8 cellular contexts compared by ENCODE assay signal in the genomic region with DNA sequence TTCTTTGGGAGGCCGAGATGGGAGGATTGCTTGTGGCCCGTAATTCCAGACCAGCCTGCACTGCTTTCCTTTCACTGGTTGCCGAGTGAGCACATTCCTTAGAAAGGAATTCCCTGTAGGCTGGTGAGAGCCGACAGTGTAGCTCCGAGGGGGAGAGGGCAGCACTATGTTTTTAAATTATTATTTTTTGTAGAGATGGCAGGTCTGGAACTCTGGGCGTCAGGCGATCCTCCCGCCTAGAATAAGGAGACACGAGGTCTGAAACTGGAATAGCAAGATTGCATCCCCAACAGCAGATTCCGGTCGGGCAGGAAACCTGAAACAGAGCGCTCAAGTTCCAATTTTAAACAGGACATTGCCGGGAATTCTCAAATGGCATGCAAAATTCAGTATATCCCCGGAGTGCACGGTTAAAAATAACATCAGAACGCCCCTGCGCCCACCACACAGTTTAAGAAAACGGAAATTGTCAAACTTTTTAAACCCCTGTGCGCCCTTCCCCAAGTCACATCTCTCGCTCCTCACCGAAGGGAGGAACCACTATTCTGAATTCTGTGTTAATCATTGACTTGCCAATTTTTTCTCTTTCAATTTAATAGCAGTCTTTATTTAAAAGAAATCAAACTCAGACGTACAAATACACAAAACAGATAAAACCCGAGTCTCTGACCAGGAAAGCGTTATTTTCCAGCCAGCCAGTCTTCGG. TPM values are rescaled to one million over a fixed set of nuclear protein-coding genes. Genes with fewer than 3 reads are reported as not detected.
A peak's percentile ranks its signal among the peaks of the same experiment; 100 is the strongest.
DNase-seq lines count a peak whose midpoint lies in the region; ATAC-seq and TF ChIP-seq lines count a peak whose summit lies in the region.

No MANE protein-coding gene starts in this region.

- H3K4me1 ChIP-seq in GM23248 (ENCODE audit: insufficient read depth) (peaks cover 5% of the 10 kb centered on the region; the same call in 1 of the 2 replicates), mesenchymal stem cell (ENCODE audit: control insufficient read depth, insufficient read depth, low read depth, low read length) (peaks cover 5% of the 10 kb centered on the region)

- no peaks in the 10 kb centered on the region for H4K20me1 ChIP-seq in GM23248 (ENCODE audit: insufficient read depth)

- no peaks in the 10 kb centered on the region for H3K9me3 Mint-ChIP-seq in CD4-positive, alpha-beta T cell

- H3K27me3 Mint-ChIP-seq in CD4-positive, alpha-beta T cell: peaks cover 6% of the 10 kb centered on the region

- peak overlapping the region in 1 of 2 experiments; percentile 66 for H2BK12ac ChIP-seq in mesenchymal stem cell (ENCODE audit: low read length in 2 of 2)

- H3F3A ChIP-seq in GM23248 (ENCODE audit: insufficient read depth): peaks cover 23% of the 10 kb centered on the region

- CTCF ChIA-PET in CD4-positive, alpha-beta T cell (lab: Charles Lee): interaction anchor here (1.0 kb wide), 1 partner anchor 23 kb away, joined by 3 read pairs; no protein-coding TSS in a partner anchor

- 1 to 2% methylated on average over 25 of the region's 25 CpGs for WGBS in GM23248 (ENCODE audit: low coverage in 1 of 2, low lambda C conversion rate in 2 of 2, missing lambda C conversion rate in 2 of 2), 2 experiments
- WGBS in mesenchymal stem cell: 7% methylated on average over 25 of the region's 25 CpGs

- peak in 7 of 10 experiments; percentile 50 to 66 (median 63) for DNase-seq in CD4-positive, alpha-beta T cell
- peak; percentile 72 for DNase-seq in GM23248
- peak; percentile 42 for DNase-seq in NCI-H146 (lab: John Stamatoyannopoulos, UW)
- DNase-seq in activated CD4-positive, CD25-positive, alpha-beta regulatory T cell treated with anti-CD3 and anti-CD28 coated beads, Interleukin-2, amount 50 U/mL, for 16 hours (ENCODE audit: low read depth, low spot score): peak; percentile 64
- DNase-seq in ecto neural progenitor cell (ENCODE audit: low spot score): peak; percentile 80
- peak; percentile 61 for DNase-seq in mesenchymal stem cell
- DNase-seq in stimulated activated CD8-positive, alpha-beta memory T cell treated with anti-CD3 and anti-CD28 coated beads, Interleukin-7, amount 100 ng/mL, for 4 hours (ENCODE audit: low read depth in 2 of 2): peak; percentile 62 to 71
- DNase-seq in amniotic stem cell (lab: John Stamatoyannopoulos, UW): no peak

- H3K4me1 Mint-ChIP-seq in CD4-positive, alpha-beta T cell (ENCODE audit: low read depth): peaks cover 36% of the 10 kb centered on the region

- peak overlapping the region in 1 of 2 experiments; percentile 41 for H3K14ac ChIP-seq in mesenchymal stem cell (ENCODE audit: low read length in 2 of 2)

- H3K9me3 ChIP-seq in CD4-positive, alpha-beta T cell (ENCODE audit: control insufficient read depth, low read length): no peaks in the 10 kb centered on the region
- H3K9me3 ChIP-seq in GM23248 (ENCODE audit: low read depth) (no peaks in the 10 kb centered on the region), mesenchymal stem cell (ENCODE audit: control insufficient read depth, low read length) (no peaks in the 10 kb centered on the region)

- in situ Hi-C loops in GM23248 (cut with MboI): no loop called here

- H3K9ac ChIP-seq in GM23248 (peak overlapping the region; percentile 87), mesenchymal stem cell (ENCODE audit: low read length) (peak overlapping the region; percentile 97)

- H3K18ac ChIP-seq in mesenchymal stem cell (ENCODE audit: low read depth in 1 of 2, low read length in 2 of 2): peak overlapping the region; percentile 52 to 79

- no peak overlapping the region for H2AK5ac ChIP-seq in mesenchymal stem cell (ENCODE audit: low read length, severe bottlenecking)

- no peak overlapping the region for H2BK5ac ChIP-seq in mesenchymal stem cell (ENCODE audit: low read depth, low read length, poor library complexity, severe bottlenecking)

- H3K4me2 ChIP-seq in GM23248 (ENCODE audit: unreplicated experiment) (peak overlapping the region; percentile 97), mesenchymal stem cell (ENCODE audit: low read length, poor library complexity, severe bottlenecking) (peak overlapping the region; percentile 96)

- peak overlapping the region; percentile 93 for H3K4me3 Mint-ChIP-seq in CD4-positive, alpha-beta T cell

- no peaks in the 10 kb centered on the region for H3K79me2 ChIP-seq in GM23248 (ENCODE audit: insufficient read depth)

- H3K27ac Mint-ChIP-seq in CD4-positive, alpha-beta T cell: peak overlapping the region; percentile 100

- peak; percentile 96 for TF ChIP-seq CTCF in CD4-positive, alpha-beta T cell (IDR thresholded peaks at IDR 0.05)

- POLR2A ChIA-PET in CD4-positive, alpha-beta T cell (lab: Charles Lee): interaction anchor here (0.7 to 4.7 kb wide), 28 partner anchors 9 to 1210 kb away, joined by 3 to 106 read pairs (median 4); a partner anchor contains a TSS

- H3K4me3 ChIP-seq in GM23248 (peak overlapping the region; percentile 74), mesenchymal stem cell (ENCODE audit: insufficient read depth in 1 of 2, low read depth in 1 of 2, low read length in 2 of 2) (peak overlapping the region in 1 of 2 experiments; percentile 78)

- H2AFZ ChIP-seq in GM23248 (peak overlapping the region; percentile 98), mesenchymal stem cell (ENCODE audit: low read depth, low read length) (peak overlapping the region; percentile 69)

- no peaks in the 10 kb centered on the region for H3K9me2 ChIP-seq in GM23248 (ENCODE audit: insufficient read depth)

- intact Hi-C loops in CD4-positive, alpha-beta T cell (cut with DNase I, micrococcal nuclease): loop anchor here (1.0 to 10.0 kb wide), 7 partner anchors 8 to 469 kb away; a partner anchor contains a TSS

- peak overlapping the region; percentile 25 for H4K91ac ChIP-seq in mesenchymal stem cell (ENCODE audit: low read length)

- peaks cover 20% of the 10 kb centered on the region for H3K36me3 Mint-ChIP-seq in CD4-positive, alpha-beta T cell (ENCODE audit: low read depth)

- peak; percentile 10 for ATAC-seq in CD4-positive, alpha-beta T cell (ENCODE audit: poor library complexity)

- H3K4ac ChIP-seq in mesenchymal stem cell (ENCODE audit: low read depth in 1 of 2, low read length in 2 of 2): peak overlapping the region; percentile 51 to 69

- H3K23ac ChIP-seq in mesenchymal stem cell (ENCODE audit: low read length in 2 of 2): no peak overlapping the region

- H3K36me3 ChIP-seq in GM23248 (ENCODE audit: low read depth): no peaks in the 10 kb centered on the region
- peaks cover 0 to 3% of the 10 kb centered on the region in 2 experiments for H3K36me3 ChIP-seq in mesenchymal stem cell (ENCODE audit: control insufficient read depth in 1 of 2, insufficient read depth in 2 of 2, low read depth in 1 of 2, low read length in 2 of 2)

- H4K8ac ChIP-seq in mesenchymal stem cell (ENCODE audit: low read length): peak overlapping the region; percentile 35

- peak overlapping the region; percentile 80 for H2BK15ac ChIP-seq in mesenchymal stem cell (ENCODE audit: low read depth, poor library complexity, severe bottlenecking)

- peak overlapping the region; percentile 72 for H3K27ac ChIP-seq in CD4-positive, alpha-beta T cell (ENCODE audit: low read depth, low read length)
- H3K27ac ChIP-seq in GM23248: peak overlapping the region; percentile 84
- H3K27ac ChIP-seq in mesenchymal stem cell (ENCODE audit: low read length, poor library complexity, severe bottlenecking): peak overlapping the region; percentile 95

- no peaks in the 10 kb centered on the region for H3K27me3 ChIP-seq in CD4-positive, alpha-beta T cell (ENCODE audit: control insufficient read depth, insufficient read depth, low read length)
- H3K27me3 ChIP-seq in GM23248 (replicated peaks; ENCODE audit: insufficient read depth) (no peaks in the 10 kb centered on the region), mesenchymal stem cell (ENCODE audit: control insufficient read depth in 1 of 2, insufficient read depth in 1 of 2, low read length in 2 of 2) (no peaks in the 10 kb centered on the region)

- H3K79me1 ChIP-seq in mesenchymal stem cell (replicated peaks; ENCODE audit: low read length, poor library complexity, severe bottlenecking): no peaks in the 10 kb centered on the region

- peak overlapping the region; percentile 93 for H2BK120ac ChIP-seq in mesenchymal stem cell (ENCODE audit: low read depth, low read length)

RNA-seq across cellular contexts. Expression of a gene that starts 0.6 kb away (rescaled TPM):
- 10 to 100 TPM; 23.7 to 34.8 TPM for total RNA-seq in CD4-positive, alpha-beta T cell
- total RNA-seq in GM23248 (2014; rRNA removed; shearing (Covaris generic)): not detected in 2 replicates
- not detected in 2 replicates for polyA plus RNA-seq in GM23248 (2016; fragmentation: Nextera tagmentation; extraction: Ambion mirVana)
- not detected for polyA plus RNA-seq in mesenchymal stem cell (2013, experiment 1 of 2)
- not detected for polyA plus RNA-seq in mesenchymal stem cell (2013, experiment 2 of 2)

RNA-seq across cellular contexts. Expression of a gene that starts 8.0 kb away (rescaled TPM):
- not detected for total RNA-seq in CD4-positive, alpha-beta T cell
- not detected in 2 replicates for total RNA-seq in GM23248 (2014; rRNA removed; shearing (Covaris generic))
- polyA plus RNA-seq in GM23248 (2016; fragmentation: Nextera tagmentation; extraction: Ambion mirVana): not detected in 2 replicates
- polyA plus RNA-seq in mesenchymal stem cell (2013, experiment 1 of 2): not detected
- not detected for polyA plus RNA-seq in mesenchymal stem cell (2013, experiment 2 of 2)

RNA-seq across cellular contexts. Expression of a gene that starts 17.2 kb away (rescaled TPM):
- total RNA-seq in CD4-positive, alpha-beta T cell: 10 to 100 TPM; 11.3 to 12.9 TPM
- 3.8 and 5.6 TPM in 2 replicates for total RNA-seq in GM23248 (2014; rRNA removed; shearing (Covaris generic))
- polyA plus RNA-seq in GM23248 (2016; fragmentation: Nextera tagmentation; extraction: Ambion mirVana): 7.1 and 7.7 TPM in 2 replicates
- 3.5 TPM for polyA plus RNA-seq in mesenchymal stem cell (2013, experiment 1 of 2)
- polyA plus RNA-seq in mesenchymal stem cell (2013, experiment 2 of 2): 3.9 TPM

Comparison
In these comparisons a context has a peak if more than half of its experiments do, and no peak if none do; other contexts are left out.
1. RNA of a gene that starts 0.6 kb away (total RNA-seq): 23.7 to 34.8 TPM in CD4-positive, alpha-beta T cell; not detected in GM23248; every median in the first group is over 10 times any median in the second.
2. Peak in every context shown above with its lines, with median percentiles within 50 percentile points of each other: H3K27ac ChIP-seq.